Comparison of ENCODE assay signal across 21 cellular contexts in the genomic region with DNA sequence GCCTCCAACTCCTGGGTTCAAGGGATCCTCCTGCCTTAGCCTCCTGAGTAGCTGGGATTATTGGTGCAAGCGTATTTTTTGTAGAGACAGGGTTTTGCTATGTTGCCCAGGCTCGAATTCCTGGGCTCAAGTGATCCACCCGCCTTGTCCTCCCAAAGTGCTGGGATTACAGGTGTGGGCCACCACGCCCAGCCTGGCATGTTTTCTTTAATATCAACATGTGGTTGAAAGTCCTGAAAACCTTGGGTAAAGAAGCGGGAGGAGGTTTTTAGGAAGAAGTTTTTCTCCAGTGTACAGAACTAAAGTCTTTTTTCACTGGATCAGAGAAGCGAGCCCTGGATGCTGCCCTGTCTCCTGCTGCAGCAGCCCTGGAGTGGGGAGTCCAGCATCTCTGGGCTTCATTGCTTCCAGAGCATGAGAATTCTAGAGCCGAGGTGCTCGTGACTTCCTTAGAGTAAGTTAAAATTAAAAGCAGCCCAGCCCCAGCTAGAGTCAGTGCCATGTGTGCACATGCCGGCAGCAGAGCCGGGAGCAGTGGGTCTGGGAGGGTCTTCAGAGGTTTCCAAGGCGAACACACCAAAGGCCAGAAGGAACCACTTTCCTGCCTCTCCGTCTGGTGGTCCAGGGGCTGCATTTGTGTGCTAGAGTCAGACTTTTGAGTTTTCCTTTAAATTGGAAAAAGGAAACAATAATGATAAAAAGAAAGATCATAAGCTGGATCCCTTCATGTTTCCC. TPM values are rescaled to one million over a fixed set of nuclear protein-coding genes. Genes with fewer than 3 reads are reported as not detected.
DNase-seq lines count a peak whose midpoint lies in the region; ATAC-seq and TF ChIP-seq lines count a peak whose summit lies in the region.
"Had no signal": no experiment of that assay in that cellular context is flagged by ENCODE, and none has a peak within 500 bp of the region (broad histone marks: within the 10 kb centered on the region; RNA-seq: fewer than 3 reads in every experiment).

No MANE protein-coding gene starts in this region.

- H3K4me1 ChIP-seq in heart right ventricle (peaks cover 6 to 28% (median 21%) of the 10 kb centered on the region in 9 donors), sigmoid colon (peaks cover 0 to 7% (median 2%) of the 10 kb centered on the region in 4 donors), uterus (no peaks in the 10 kb centered on the region)

- ATAC-seq in heart right ventricle, result no peak
- ATAC-seq in Right ventricle myocardium inferior, result no peak
- no peak for ATAC-seq in activated naive CD4-positive, alpha-beta T cell treated with anti-CD3 and anti-CD28 coated beads, Interleukin-2, amount 50 U/mL, for 72 hours
- no peak for ATAC-seq in activated CD4-positive, CD25-positive, alpha-beta regulatory T cell treated with anti-CD3 and anti-CD28 coated beads, Interleukin-2, amount 50 U/mL, for 24 hours
- ATAC-seq: activated CD8-positive, alpha-beta T cell treated with anti-CD3 and anti-CD28 coated beads, Interleukin-2, amount 10 ng/mL, durations not matched to agents 7 days and 5 days; activated T-cell treated with anti-CD3 and anti-CD28 coated beads, Interleukin-2, amount 50 U/mL, for 4 hours; left colon had no signal

- TF ChIP-seq CTCF in heart right ventricle (IDR thresholded peaks at IDR 0.05), result no peak
- no peak for TF ChIP-seq CTCF in sigmoid colon (IDR thresholded peaks at IDR 0.05)
- no peak for TF ChIP-seq CTCF in uterus (IDR thresholded peaks at IDR 0.05)

- no peak for TF ChIP-seq EP300 in sigmoid colon (IDR thresholded peaks at IDR 0.05)

- H3K27ac ChIP-seq in heart right ventricle, result peak overlapping the region; percentile 12 to 87 (median 70)
- H3K27ac ChIP-seq in sigmoid colon, result peak overlapping the region; percentile 42 to 69 (median 55)
- peak overlapping the region; percentile 77 to 86 for H3K27ac ChIP-seq in uterus
- H3K27ac ChIP-seq: neutrophil, VCaP had no signal

- WGBS in heart right ventricle, 2 donors, result 88 to 90% methylated on average over 12 of the region's 12 CpGs
- 90 to 92% methylated on average over 12 of the region's 12 CpGs for WGBS in sigmoid colon, 2 donors

- DNase-seq in heart right ventricle (no peak), Right ventricle myocardium inferior (ENCODE audit: missing footprints) (no peak), islet precursor cell (peak; percentile 22), sigmoid colon (no peak), uterus (no peak), HCEC 1CT (no peak)
- DNase-seq in activated naive CD4-positive, alpha-beta T cell treated with anti-CD3 and anti-CD28 coated beads, Interleukin-2, amount 50 U/mL, for 72 hours (ENCODE audit: low spot score in 2 of 2), result no peak
- DNase-seq: activated CD8-positive, alpha-beta T cell treated with anti-CD3 and anti-CD28 coated beads, Interleukin-2, amount 10 ng/mL, durations not matched to agents 7 days and 5 days; activated naive CD4-positive, alpha-beta T cell treated with anti-CD3 and anti-CD28 coated beads for 36 hours; activated T-cell treated with anti-CD3 and anti-CD28 coated beads, Interleukin-2, amount 50 U/mL, for 4 hours; C1 segment of cervical spinal cord; cortex of kidney; left colon; NCI-H2171; NCI-H526 treated with DMSO at 0.1 percent for 48 hours; SIG-M5; stimulated activated naive CD4-positive, alpha-beta T cell had no signal

- H3K27me3 ChIP-seq in heart right ventricle, result no peaks in the 10 kb centered on the region
- no peaks in the 10 kb centered on the region for H3K27me3 ChIP-seq in sigmoid colon
- H3K27me3 ChIP-seq in uterus, result no peaks in the 10 kb centered on the region
- H3K27me3 ChIP-seq: neutrophil had no signal

- intact Hi-C loops in heart right ventricle (cut with DNase I), result no loop called here
- intact Hi-C loops in Right ventricle myocardium inferior (cut with DNase I), result no loop called here
- intact Hi-C loops in sigmoid colon (cut with DNase I), result no loop called here
- intact Hi-C loops in uterus (cut with DNase I; ENCODE audit: low total_unique reads), result no loop called here

- H3K9me3 ChIP-seq in heart right ventricle, result no peaks in the 10 kb centered on the region
- H3K9me3 ChIP-seq in sigmoid colon, result no peaks in the 10 kb centered on the region
- H3K9me3 ChIP-seq in uterus, result no peaks in the 10 kb centered on the region
- H3K9me3 ChIP-seq: neutrophil had no signal

- no peak for TF ChIP-seq POLR2A in sigmoid colon (IDR thresholded peaks at IDR 0.05)
- TF ChIP-seq POLR2A in uterus (IDR thresholded peaks at IDR 0.05), result no peak

- H3K36me3 Mint-ChIP-seq in activated naive CD4-positive, alpha-beta T cell treated with anti-CD3 and anti-CD28 coated beads, Interleukin-2, amount 50 U/mL, for 72 hours, result no peaks in the 10 kb centered on the region

- peaks cover 0 to 87% (median 5%) of the 10 kb centered on the region in 9 donors for H3K36me3 ChIP-seq in heart right ventricle
- H3K36me3 ChIP-seq in sigmoid colon, result peaks cover 0 to 82% (median 3%) of the 10 kb centered on the region in 4 donors
- no peaks in the 10 kb centered on the region for H3K36me3 ChIP-seq in uterus
- H3K36me3 ChIP-seq: neutrophil had no signal

- H3K9me3 Mint-ChIP-seq in activated naive CD4-positive, alpha-beta T cell treated with anti-CD3 and anti-CD28 coated beads, Interleukin-2, amount 50 U/mL, for 72 hours, result no peaks in the 10 kb centered on the region
- H3K9me3 Mint-ChIP-seq: activated naive CD4-positive, alpha-beta T cell treated with anti-CD3 and anti-CD28 coated beads for 36 hours; activated T-cell treated with anti-CD3 and anti-CD28 coated beads, Interleukin-2, amount 50 U/mL, for 4 hours; T-helper 1 cell treated with Interleukin-12 subunit alpha and Interleukin-12 subunit beta and Interleukin-4 antibody, amounts not matched to agents 30 μg/mL and 1 μg/mL, for 36 hours had no signal

- H3K4me3 ChIP-seq in heart right ventricle (no peak overlapping the region), sigmoid colon (no peak overlapping the region), uterus (no peak overlapping the region)

- H3K27ac Mint-ChIP-seq in activated naive CD4-positive, alpha-beta T cell treated with anti-CD3 and anti-CD28 coated beads, Interleukin-2, amount 50 U/mL, for 72 hours, result no peak overlapping the region
- H3K27ac Mint-ChIP-seq: activated CD8-positive, alpha-beta T cell treated with anti-CD3 and anti-CD28 coated beads, Interleukin-2, amount 10 ng/mL, durations not matched to agents 7 days and 5 days; activated naive CD4-positive, alpha-beta T cell treated with anti-CD3 and anti-CD28 coated beads for 36 hours; T-helper 1 cell treated with Interleukin-12 subunit alpha and Interleukin-12 subunit beta and Interleukin-4 antibody, amounts not matched to agents 30 μg/mL and 1 μg/mL, for 36 hours had no signal

RNA-seq across cellular contexts. Expression of a gene that starts 31.2 kb away (rescaled TPM):
- total RNA-seq in heart right ventricle (100 to 1,000 TPM in 8 of 10 donors, 10 to 100 TPM in 2; 51.4 to 224 (median 134) TPM), Right ventricle myocardium inferior (93.1 TPM), sigmoid colon (10 to 100 TPM; 52.3 to 75.6 (median 61.6) TPM), uterus (100 to 1,000 TPM in 1 of 4 donors, 10 to 100 TPM in 3; 32.0 to 106 (median 45.1) TPM)
- polyA plus RNA-seq in heart right ventricle (100 to 1,000 TPM; 112 to 165 TPM), sigmoid colon (10 to 100 TPM; 24.3 to 99.7 (median 47.4) TPM)
- total RNA-seq in activated naive CD4-positive, alpha-beta T cell treated with anti-CD3 and anti-CD28 coated beads, Interleukin-2, amount 50 U/mL, for 72 hours, result 100 to 1,000 TPM; 101 to 173 TPM

RNA-seq across cellular contexts. Expression of a gene that starts 31.3 kb away (rescaled TPM):
- 10 to 100 TPM; 12.8 to 19.8 (median 16.5) TPM for total RNA-seq in heart right ventricle
- polyA plus RNA-seq in heart right ventricle, result 10 to 100 TPM; 13.8 to 14.8 TPM
- 16.5 TPM for total RNA-seq in Right ventricle myocardium inferior
- total RNA-seq in sigmoid colon, result 10 to 100 TPM; 22.9 to 33.5 (median 27.5) TPM
- 10 to 100 TPM; 14.4 to 23.6 (median 14.6) TPM for polyA plus RNA-seq in sigmoid colon
- 10 to 100 TPM in 3 of 4 donors, 1 to 10 TPM in 1; 7.2 to 45.2 (median 30.3) TPM for total RNA-seq in uterus
- total RNA-seq in activated naive CD4-positive, alpha-beta T cell treated with anti-CD3 and anti-CD28 coated beads, Interleukin-2, amount 50 U/mL, for 72 hours, result 10 to 100 TPM; 55.8 to 63.3 TPM
